1 cellular context compared by ENCODE assay signal in genomic region chr1:2270260-2271100, GRCh38.
TF ChIP-seq lines count a peak whose summit lies in the region.

No MANE protein-coding gene starts in this region.

TF ChIP-seq in HepG2, 621 proteins besides CTCF, POLR2A, EP300 and RAD21 (continued from another document and continues in another):
- TF ChIP-seq ZNF576 (CRISPR knock-in tag; IDR thresholded peaks at IDR 0.05) (0 out of 2 replicates have a peak, but pooled peaks have one; percentile 24), LBX2 (CRISPR knock-in tag; IDR thresholded peaks at IDR 0.05; ENCODE audit: borderline replicate concordance) (no peak), PHF8 (CRISPR knock-in tag; IDR thresholded peaks at IDR 0.05) (no peak), ASH2L (IDR thresholded peaks at IDR 0.05; ENCODE audit: insufficient read length, low read depth, low read length) (no peak), MED13 (CRISPR knock-in tag; IDR thresholded peaks at IDR 0.05) (no peak), HIC2 (CRISPR knock-in tag; IDR thresholded peaks at IDR 0.05; ENCODE audit: low read depth) (peak; percentile 65; the same call in 1 of the 2 replicates), THYN1 (CRISPR knock-in tag; IDR thresholded peaks at IDR 0.05; ENCODE audit: borderline replicate concordance, low read depth) (no peak), ATF5 (CRISPR knock-in tag; IDR thresholded peaks at IDR 0.05; ENCODE audit: low read depth) (no peak), POLR2G (IDR thresholded peaks at IDR 0.05; ENCODE audit: low read depth, low read length) (no peak), CEBPB (IDR thresholded peaks at IDR 0.05; ENCODE audit: borderline replicate concordance, low read depth, low read length) (no peak), ZNF775 (CRISPR knock-in tag; IDR thresholded peaks at IDR 0.05; ENCODE audit: borderline replicate concordance) (no peak), KDM4B (CRISPR knock-in tag; IDR thresholded peaks at IDR 0.05) (no peak), KLF11 (CRISPR knock-in tag; IDR thresholded peaks at IDR 0.05) (no peak; the same call in 1 of the 2 replicates), ZNF687 (CRISPR knock-in tag; IDR thresholded peaks at IDR 0.05) (peak; percentile 86), ZNF282 (IDR thresholded peaks at IDR 0.05; ENCODE audit: partially characterized antibody) (no peak), ZNF253 (CRISPR knock-in tag; IDR thresholded peaks at IDR 0.05; ENCODE audit: borderline replicate concordance) (no peak), NFYB (CRISPR knock-in tag; IDR thresholded peaks at IDR 0.05) (no peak), ZNF496 (CRISPR knock-in tag; IDR thresholded peaks at IDR 0.05; ENCODE audit: insufficient replicate concordance) (no peak), PHB2 (IDR thresholded peaks at IDR 0.05; ENCODE audit: partially characterized antibody) (no peak), MTA3 (CRISPR knock-in tag; IDR thresholded peaks at IDR 0.05) (no peak), CBFB (CRISPR knock-in tag; IDR thresholded peaks at IDR 0.05) (no peak), SMYD3 (CRISPR knock-in tag; IDR thresholded peaks at IDR 0.05) (no peak), ZNF513 (CRISPR knock-in tag; conservative IDR thresholded peaks at IDR 0.05) (no peak), DRAP1 (CRISPR knock-in tag; IDR thresholded peaks at IDR 0.05) (no peak; the same call in 1 of the 2 replicates), ZNF567 (CRISPR knock-in tag; IDR thresholded peaks at IDR 0.05; ENCODE audit: borderline replicate concordance) (no peak), ZNF761 (CRISPR knock-in tag; conservative IDR thresholded peaks at IDR 0.05) (no peak), MXD4 (CRISPR knock-in tag; IDR thresholded peaks at IDR 0.05) (0 out of 2 replicates have a peak, but pooled peaks have one; percentile 27), ZNF839 (CRISPR knock-in tag; IDR thresholded peaks at IDR 0.05; ENCODE audit: borderline replicate concordance) (no peak), HNF1B (CRISPR knock-in tag; IDR thresholded peaks at IDR 0.05) (no peak), PRDM10 (CRISPR knock-in tag; IDR thresholded peaks at IDR 0.05; ENCODE audit: low read depth) (no peak), ZNF574 (CRISPR knock-in tag; IDR thresholded peaks at IDR 0.05) (no peak; the same call in 1 of the 2 replicates), ZNF703 (CRISPR knock-in tag; IDR thresholded peaks at IDR 0.05; ENCODE audit: borderline replicate concordance) (peak; percentile 62), ZNF143 (CRISPR knock-in tag; IDR thresholded peaks at IDR 0.05) (no peak), GATA4 (IDR thresholded peaks at IDR 0.05; ENCODE audit: borderline replicate concordance, low read depth) (no peak), REPIN1 (CRISPR knock-in tag; IDR thresholded peaks at IDR 0.05; ENCODE audit: borderline replicate concordance, low read depth) (peak; percentile 44; the same call in 1 of the 2 replicates), NR2F2 (IDR thresholded peaks at IDR 0.05; ENCODE audit: borderline replicate concordance, low read depth) (no peak)
